In genomic region chr6:137827977-137828815, GRCh38 we compare ENCODE assay signal across 9 cellular contexts. TPM values are rescaled to one million over a fixed set of nuclear protein-coding genes. Genes with fewer than 3 reads are reported as not detected.
DNase-seq lines count a peak whose midpoint lies in the region; ATAC-seq lines count a peak whose summit lies in the region.
"Had no signal": no experiment of that assay in that cellular context is flagged by ENCODE, and none has a peak within 500 bp of the region (broad histone marks: within the 10 kb centered on the region; RNA-seq: fewer than 3 reads in every experiment).

No MANE protein-coding gene starts in this region.

- no peaks in the 10 kb centered on the region for H3K27me3 Mint-ChIP-seq in T-helper 2 cell treated with Interferon-gamma antibody and Interleukin-4, amounts not matched to agents 5 μg/mL and 100 μg/mL, for 36 hours (ENCODE audit: low read depth)
- no peaks in the 10 kb centered on the region for H3K27me3 Mint-ChIP-seq in natural killer cell treated with Interleukin-12 subunit alpha and Interleukin-12 subunit beta and Interleukin-15 and Interleukin-18, amount 100 ng/mL, for 72 hours
- H3K27me3 Mint-ChIP-seq: IgD-negative memory B cell had no signal

- ATAC-seq in GM18517 (IDR thresholded peaks at IDR 0.05; ENCODE audit: unreplicated experiment) (peak; percentile 66), HG02571 (IDR thresholded peaks at IDR 0.05; ENCODE audit: unreplicated experiment) (peak; percentile 48)
- ATAC-seq in natural killer cell treated with Interleukin-12 subunit alpha and Interleukin-12 subunit beta and Interleukin-15 and Interleukin-18, amount 100 ng/mL, for 72 hours: peak; percentile 54 to 69

- no peaks in the 10 kb centered on the region for H3K9me3 Mint-ChIP-seq in T-helper 2 cell treated with Interferon-gamma antibody and Interleukin-4, amounts not matched to agents 5 μg/mL and 100 μg/mL, for 36 hours
- peaks cover 9% of the 10 kb centered on the region for H3K9me3 Mint-ChIP-seq in natural killer cell treated with Interleukin-12 subunit alpha and Interleukin-12 subunit beta and Interleukin-15 and Interleukin-18, amount 100 ng/mL, for 72 hours

- H3K4me1 Mint-ChIP-seq in T-helper 2 cell treated with Interferon-gamma antibody and Interleukin-4, amounts not matched to agents 5 μg/mL and 100 μg/mL, for 36 hours (ENCODE audit: low read depth): peaks cover 67% of the 10 kb centered on the region
- H3K4me1 Mint-ChIP-seq in natural killer cell treated with Interleukin-12 subunit alpha and Interleukin-12 subunit beta and Interleukin-15 and Interleukin-18, amount 100 ng/mL, for 72 hours (ENCODE audit: low read depth in 2 of 2): peaks cover 66 to 68% of the 10 kb centered on the region in 2 donors

- H3K4me3 Mint-ChIP-seq in T-helper 2 cell treated with Interferon-gamma antibody and Interleukin-4, amounts not matched to agents 5 μg/mL and 100 μg/mL, for 36 hours: peak overlapping the region; percentile 43
- H3K4me3 Mint-ChIP-seq in natural killer cell treated with Interleukin-12 subunit alpha and Interleukin-12 subunit beta and Interleukin-15 and Interleukin-18, amount 100 ng/mL, for 72 hours: peak overlapping the region; percentile 74
- H3K4me3 Mint-ChIP-seq: IgD-negative memory B cell had no signal

- peak overlapping the region; percentile 84 for H3K27ac Mint-ChIP-seq in T-helper 2 cell treated with Interferon-gamma antibody and Interleukin-4, amounts not matched to agents 5 μg/mL and 100 μg/mL, for 36 hours
- peak overlapping the region; percentile 76 to 85 for H3K27ac Mint-ChIP-seq in natural killer cell treated with Interleukin-12 subunit alpha and Interleukin-12 subunit beta and Interleukin-15 and Interleukin-18, amount 100 ng/mL, for 72 hours
- H3K27ac Mint-ChIP-seq: IgD-negative memory B cell had no signal

- no peaks in the 10 kb centered on the region for H3K36me3 Mint-ChIP-seq in T-helper 2 cell treated with Interferon-gamma antibody and Interleukin-4, amounts not matched to agents 5 μg/mL and 100 μg/mL, for 36 hours (ENCODE audit: low read depth)
- no peaks in the 10 kb centered on the region for H3K36me3 Mint-ChIP-seq in natural killer cell treated with Interleukin-12 subunit alpha and Interleukin-12 subunit beta and Interleukin-15 and Interleukin-18, amount 100 ng/mL, for 72 hours
- H3K36me3 Mint-ChIP-seq: IgD-negative memory B cell had no signal

- peak; percentile 72 for DNase-seq in T-helper 2 cell treated with Interferon-gamma antibody and Interleukin-4, amounts not matched to agents 5 μg/mL and 100 μg/mL, for 36 hours (ENCODE audit: low spot score)
- DNase-seq in natural killer cell treated with Interleukin-12 subunit alpha and Interleukin-12 subunit beta and Interleukin-15 and Interleukin-18, amount 100 ng/mL, for 72 hours (ENCODE audit: low spot score): no peak
- DNase-seq in iPS-NIHi7 (ENCODE audit: extremely low spot score) (no peak), DMS79 (lab: John Stamatoyannopoulos, UW) (no peak), OCI-M1 (lab: John Stamatoyannopoulos, UW) (no peak), NCI-H82 (lab: John Stamatoyannopoulos, UW) (no peak)

RNA-seq across cellular contexts. Expression of gene TNFAIP3, which starts 38.9 kb away (rescaled TPM):
- 100 to 1,000 TPM; 121 to 244 TPM for total RNA-seq in natural killer cell treated with Interleukin-12 subunit alpha and Interleukin-12 subunit beta and Interleukin-15 and Interleukin-18, amount 100 ng/mL, for 72 hours
